1 cellular context compared by ENCODE assay signal in genomic region chr9:91899611-91900010, GRCh38.
TF ChIP-seq lines count a peak whose summit lies in the region.

No MANE protein-coding gene starts in this region.

TF ChIP-seq in HepG2, 621 proteins besides CTCF, POLR2A, EP300 and RAD21:
- TF ChIP-seq SNRNP70 (IDR thresholded peaks at IDR 0.05; ENCODE audit: low read depth, low read length) (no peak), ZNF10 (CRISPR knock-in tag; IDR thresholded peaks at IDR 0.05; ENCODE audit: borderline replicate concordance, low read depth) (no peak), IRF1 (CRISPR knock-in tag; IDR thresholded peaks at IDR 0.05; ENCODE audit: low read depth) (no peak), RELA (CRISPR knock-in tag; IDR thresholded peaks at IDR 0.05) (no peak), ZNF75D (CRISPR knock-in tag; IDR thresholded peaks at IDR 0.05; ENCODE audit: borderline replicate concordance) (no peak), ZNF558 (CRISPR knock-in tag; IDR thresholded peaks at IDR 0.05; ENCODE audit: borderline replicate concordance) (no peak), ZNF549 (CRISPR knock-in tag; IDR thresholded peaks at IDR 0.05) (no peak), HMG20A (CRISPR knock-in tag; IDR thresholded peaks at IDR 0.05; ENCODE audit: borderline replicate concordance) (no peak), YEATS2 (CRISPR knock-in tag; IDR thresholded peaks at IDR 0.05; ENCODE audit: borderline replicate concordance) (no peak), SKIL (CRISPR knock-in tag; IDR thresholded peaks at IDR 0.05; ENCODE audit: borderline replicate concordance) (no peak), DZIP1 (CRISPR knock-in tag; IDR thresholded peaks at IDR 0.05) (no peak), ZNF354B (CRISPR knock-in tag; IDR thresholded peaks at IDR 0.05) (no peak)
TF ChIP-seq in HepG2: peak in this region for 0.
